13 cellular contexts compared by ENCODE assay signal in genomic region chr11:122807731-122808485, GRCh38. TPM values are rescaled to one million over a fixed set of nuclear protein-coding genes. Genes with fewer than 3 reads are reported as not detected.
A peak's percentile ranks its signal among the peaks of the same experiment; 100 is the strongest.
DNase-seq lines count a peak whose midpoint lies in the region; ATAC-seq and TF ChIP-seq lines count a peak whose summit lies in the region.
"Had no signal": no experiment of that assay in that cellular context is flagged by ENCODE, and none has a peak within 500 bp of the region (broad histone marks: within the 10 kb centered on the region; RNA-seq: fewer than 3 reads in every experiment).

No MANE protein-coding gene starts in this region.

- H3K4me3 ChIP-seq in NB4 (ENCODE audit: low read depth, low read length) = no peak overlapping the region
- no peak overlapping the region for H3K4me3 ChIP-seq in psoas muscle

- intact Hi-C loops in psoas muscle (cut with DNase I) = no loop called here

- H3K27ac ChIP-seq in epithelial cell of prostate = peak overlapping the region; percentile 53
- H3K27ac ChIP-seq in psoas muscle = peak overlapping the region; percentile 36
- H3K27ac ChIP-seq: KMS-11 had no signal

- TF ChIP-seq CTCF in NB4 (IDR thresholded peaks at IDR 0.05; ENCODE audit: low read depth, low read length) (no peak), psoas muscle (IDR thresholded peaks at IDR 0.05) (no peak)

- DNase-seq in ELR (ENCODE audit: low read depth) (peak; percentile 13), NB4 (ENCODE audit: low read depth) (peak; percentile 23), epithelial cell of prostate (ENCODE audit: low read depth, low spot score) (no peak), psoas muscle (no peak), A172 (ENCODE audit: low spot score) (no peak), DMS79 treated with DMSO at 0.1 percent for 48 hours (lab: John Stamatoyannopoulos, UW) (no peak), NCI-H1436 (lab: John Stamatoyannopoulos, UW) (no peak)
- DNase-seq: DMS153, NCI-H510A treated with DMSO at 0.1 percent for 48 hours, SK-N-SH had no signal

- no peaks in the 10 kb centered on the region for H3K27me3 ChIP-seq in psoas muscle (ENCODE audit: insufficient read depth in 3 of 3, low read length in 2 of 3)

- H3K4me1 ChIP-seq in psoas muscle = peaks cover 5% of the 10 kb centered on the region

- no peaks in the 10 kb centered on the region for H3K36me3 ChIP-seq in psoas muscle (ENCODE audit: insufficient read depth in 1 of 2, low read depth in 1 of 2)

- WGBS in psoas muscle, 3 donors = 83 to 86% (median 85%) methylated on average over 8 of the region's 8 CpGs

- H3K9me3 ChIP-seq in psoas muscle = no peaks in the 10 kb centered on the region
- H3K9me3 ChIP-seq: SK-N-SH had no signal

- ATAC-seq in psoas muscle (no peak), GM21526 (IDR thresholded peaks at IDR 0.05; ENCODE audit: low FRiP score, unreplicated experiment) (no peak)

- no peak for TF ChIP-seq POLR2A in NB4 (IDR thresholded peaks at IDR 0.05; ENCODE audit: extremely low read depth, insufficient read length)

RNA-seq across cellular contexts. Expression of gene CRTAM, which starts 30.4 kb away (rescaled TPM):
- under 1 TPM in 2 of 4 donors, not detected in 2; 0.10 to 0.42 TPM for total RNA-seq in psoas muscle
- polyA plus RNA-seq in psoas muscle = under 1 TPM in 2 of 3 donors, not detected in 1; 0.60 to 0.64 TPM
- not detected in 2 replicates for total RNA-seq in A172 (2014; rRNA removed; shearing (Covaris generic))
- total RNA-seq: lung microvascular endothelial cell had no signal
- polyA plus RNA-seq: SK-N-SH had no signal

Comparison
In these comparisons a context has a peak if more than half of its experiments do, and no peak if none do; other contexts are left out.
1. DNase-seq: peak in ELR (single experiment) and NB4 (single experiment); none in epithelial cell of prostate (single experiment), psoas muscle (0 of 2), A172 (single experiment), DMS79 treated with DMSO at 0.1 percent for 48 hours (single experiment) and NCI-H1436 (single experiment).